31 cellular contexts compared by ENCODE assay signal in genomic region chr15:92531406-92531805, GRCh38.
"Had no signal": no experiment of that assay in that cellular context is flagged by ENCODE, and none has a peak within 500 bp of the region (broad histone marks: within the 10 kb centered on the region; RNA-seq: fewer than 3 reads in every experiment).

No MANE protein-coding gene starts in this region.

- H3K27ac ChIP-seq: adrenal gland, body of pancreas, brain microvascular endothelial cell, breast epithelium, VCaP had no signal

- H3K9me3 ChIP-seq: adrenal gland, body of pancreas, breast epithelium had no signal

- H3K4me3 ChIP-seq: adrenal gland, body of pancreas, breast epithelium had no signal

- H3K36me3 ChIP-seq: adrenal gland, brain microvascular endothelial cell, breast epithelium had no signal

- H3K4me1 ChIP-seq: adrenal gland, body of pancreas, breast epithelium had no signal

- DNase-seq: activated B cell treated with CpG ODN at 0.5 μM for 24 hours; activated CD4-positive, alpha-beta memory T cell treated with anti-CD3 and anti-CD28 coated beads for 36 hours; activated CD4-positive, alpha-beta T cell treated with anti-CD3 and anti-CD28 coated beads for 4 hours; activated CD4-positive, alpha-beta T cell treated with anti-CD3 and anti-CD28 coated beads, Interleukin-2, amount 10 ng/mL, durations not matched to agents 24 days and 14 days; activated CD4-positive, alpha-beta T cell treated with anti-CD3 and anti-CD28 coated beads, Interleukin-2, amount 50 U/mL, for 1 hour; activated CD4-positive, alpha-beta T cell treated with anti-CD3 and anti-CD28 coated beads, Interleukin-2, amount 50 U/mL, for 4 hours; activated CD4-positive, CD25-positive, alpha-beta regulatory T cell treated with anti-CD3 and anti-CD28 coated beads, Interleukin-2, amount 50 U/mL, for 72 hours; activated CD8-positive, alpha-beta memory T cell treated with anti-CD3 and anti-CD28 coated beads, Interleukin-2, amount 50 U/mL, for 4 hours; activated CD8-positive, alpha-beta T cell treated with anti-CD3 and anti-CD28 coated beads for 36 hours; activated effector memory CD4-positive, alpha-beta T cell treated with anti-CD3 and anti-CD28 coated beads, Interleukin-2, amount 50 U/mL, for 16 hours; activated gamma-delta T cell treated with Interleukin-2 at 50 U/mL for 16 hours; activated naive CD4-positive, alpha-beta T cell; activated naive CD4-positive, alpha-beta T cell treated with anti-CD3 and anti-CD28 coated beads for 36 hours; activated naive CD4-positive, alpha-beta T cell treated with anti-CD3 and anti-CD28 coated beads, Interleukin-2, amount 50 U/mL, for 16 hours; activated naive CD8-positive, alpha-beta T cell treated with anti-CD3 and anti-CD28 coated beads for 36 hours; activated T-cell treated with anti-CD3 and anti-CD28 coated beads for 4 hours; activated T-cell treated with anti-CD3 and anti-CD28 coated beads, Interleukin-2, amount 50 U/mL, for 1 hour; activated T-cell treated with anti-CD3 and anti-CD28 coated beads, Interleukin-2, amount 50 U/mL, for 4 hours; activated T-cell treated with anti-CD3 and anti-CD28 coated beads, Interleukin-2, amount 50 U/mL, for 72 hours; adrenal gland; amniotic stem cell; aorta; body of pancreas; brain microvascular endothelial cell; central memory CD4-positive, alpha-beta T cell; T-cell; T-helper 17 cell had no signal

- H3K27me3 ChIP-seq: body of pancreas, brain microvascular endothelial cell, breast epithelium had no signal

- ATAC-seq: activated CD8-positive, alpha-beta T cell treated with anti-CD3 and anti-CD28 coated beads for 36 hours; activated naive CD4-positive, alpha-beta T cell treated with anti-CD3 and anti-CD28 coated beads, Interleukin-2, amount 50 U/mL, for 72 hours; activated T-cell treated with anti-CD3 and anti-CD28 coated beads, Interleukin-2, amount 50 U/mL, for 4 hours; activated T-cell treated with anti-CD3 and anti-CD28 coated beads, Interleukin-2, amount 50 U/mL, for 72 hours; activated T-helper 17 cell treated with anti-CD3 and anti-CD28 coated beads, Interleukin-2, amount 50 U/mL, for 72 hours; body of pancreas; T-cell; T-helper 17 cell had no signal
